Comparison of ENCODE assay signal across 1 cellular context in genomic region chr17:75113798-75114551, GRCh38.
A peak's percentile ranks its signal among the peaks of the same experiment; 100 is the strongest.
TF ChIP-seq lines count a peak whose summit lies in the region.

No MANE protein-coding gene starts in this region.

TF ChIP-seq in K562, 482 proteins besides CTCF, POLR2A, EP300 and RAD21 (continued from another document and continues in another):
- no peak for TF ChIP-seq HBP1 (CRISPR knock-in tag; IDR thresholded peaks at IDR 0.05)
- no peak for TF ChIP-seq NCOA1 (IDR thresholded peaks at IDR 0.05; ENCODE audit: low read depth)
- TF ChIP-seq EP400 (IDR thresholded peaks at IDR 0.05), result peak; percentile 66
- peak; percentile 35; the same call in 1 of the 2 replicates for TF ChIP-seq GABPB1 (CRISPR knock-in tag; IDR thresholded peaks at IDR 0.05)
- no peak for TF ChIP-seq RBM15 (IDR thresholded peaks at IDR 0.05; ENCODE audit: insufficient read depth, low read length)
- no peak for TF ChIP-seq ZNF561 (CRISPR knock-in tag; conservative IDR thresholded peaks at IDR 0.05)
- TF ChIP-seq ZFP91 (CRISPR knock-in tag; IDR thresholded peaks at IDR 0.05), result no peak
- TF ChIP-seq ZBTB40 (IDR thresholded peaks at IDR 0.05), result peak; percentile 47; the same call in 1 of the 2 replicates
- TF ChIP-seq ZBTB40 (CRISPR knock-in tag; IDR thresholded peaks at IDR 0.05), result no peak
- TF ChIP-seq SMARCC2 (IDR thresholded peaks at IDR 0.05; ENCODE audit: low read depth), result no peak
- no peak for TF ChIP-seq USF2 (CRISPR knock-in tag; IDR thresholded peaks at IDR 0.05)
- TF ChIP-seq YBX1 (IDR thresholded peaks at IDR 0.05), result no peak
- TF ChIP-seq KAT2B (IDR thresholded peaks at IDR 0.05; ENCODE audit: low read depth, low read length), result no peak
- TF ChIP-seq GMEB1 (CRISPR knock-in tag; IDR thresholded peaks at IDR 0.05), result no peak
- no peak for TF ChIP-seq SETDB1 (IDR thresholded peaks at IDR 0.05; ENCODE audit: low read length)
- no peak for TF ChIP-seq MCM5 (IDR thresholded peaks at IDR 0.05; ENCODE audit: low read depth)
- no peak for TF ChIP-seq ZNF143 (CRISPR knock-in tag; IDR thresholded peaks at IDR 0.05)
- no peak; the same call in 1 of the 2 replicates for TF ChIP-seq CREB3L1 (IDR thresholded peaks at IDR 0.05; ENCODE audit: borderline replicate concordance, low read depth)
- no peak for TF ChIP-seq PHB (CRISPR knock-in tag; IDR thresholded peaks at IDR 0.05)
- peak; percentile 94; the same call in 1 of the 2 replicates for TF ChIP-seq STAT6 (CRISPR knock-in tag; IDR thresholded peaks at IDR 0.05)
- TF ChIP-seq MXD1 (CRISPR knock-in tag; IDR thresholded peaks at IDR 0.05; ENCODE audit: borderline replicate concordance, poor library complexity, severe bottlenecking), result no peak
- TF ChIP-seq CBFA2T2 (conservative IDR thresholded peaks at IDR 0.05), result no peak
- 0 out of 2 replicates have a peak, but pooled peaks have one; percentile 25 for TF ChIP-seq ELF2 (CRISPR knock-in tag; IDR thresholded peaks at IDR 0.05)
- no peak for TF ChIP-seq ZNF134 (CRISPR knock-in tag; conservative IDR thresholded peaks at IDR 0.05)
- no peak for TF ChIP-seq ZNF140 (CRISPR knock-in tag; IDR thresholded peaks at IDR 0.05)
- no peak for TF ChIP-seq TFAM (CRISPR knock-in tag; conservative IDR thresholded peaks at IDR 0.05)
- no peak for TF ChIP-seq ZNF586 (CRISPR knock-in tag; conservative IDR thresholded peaks at IDR 0.05)
- no peak for TF ChIP-seq NFYB (IDR thresholded peaks at IDR 0.05; ENCODE audit: extremely low read depth, insufficient read length)
- TF ChIP-seq KAT7 (CRISPR knock-in tag; IDR thresholded peaks at IDR 0.05; ENCODE audit: borderline replicate concordance), result no peak
- TF ChIP-seq GATA2 (CRISPR knock-in tag; IDR thresholded peaks at IDR 0.05), result no peak
- no peak for TF ChIP-seq ZNF175 (CRISPR knock-in tag; IDR thresholded peaks at IDR 0.05; ENCODE audit: low read depth)
- no peak for TF ChIP-seq HMGN3 (IDR thresholded peaks at IDR 0.05; ENCODE audit: borderline replicate concordance, extremely low read depth, insufficient read length, low read depth, low read length)
- no peak for TF ChIP-seq XRCC4 (IDR thresholded peaks at IDR 0.05; ENCODE audit: extremely low read depth, insufficient read depth, insufficient read length)
- TF ChIP-seq FOXO4 (CRISPR knock-in tag; IDR thresholded peaks at IDR 0.05), result no peak
- TF ChIP-seq PURB (CRISPR knock-in tag; IDR thresholded peaks at IDR 0.05; ENCODE audit: low read depth), result no peak
- TF ChIP-seq CHAMP1 (IDR thresholded peaks at IDR 0.05), result no peak
